In genomic region chr22:22462813-22463567, GRCh38 we compare ENCODE assay signal across 14 cellular contexts. TPM values are rescaled to one million over a fixed set of nuclear protein-coding genes. Genes with fewer than 3 reads are reported as not detected.
DNase-seq lines count a peak whose midpoint lies in the region; TF ChIP-seq lines count a peak whose summit lies in the region.
"Had no signal": no experiment of that assay in that cellular context is flagged by ENCODE, and none has a peak within 500 bp of the region (broad histone marks: within the 10 kb centered on the region; RNA-seq: fewer than 3 reads in every experiment).

No MANE protein-coding gene starts in this region.

- no peaks in the 10 kb centered on the region for H3K36me3 ChIP-seq in HEK293 (ENCODE audit: control insufficient read depth in 2 of 2, insufficient read depth in 1 of 2, low read length in 2 of 2)
- H3K36me3 ChIP-seq: neutrophil had no signal

- no peak overlapping the region for H3K4me3 ChIP-seq in HEK293 (ENCODE audit: low read depth, low read length)

- DNase-seq in NCI-H345 (lab: John Stamatoyannopoulos, UW) = peak; percentile 1
- DNase-seq in NCI-H345 treated with DMSO at 0.1 percent for 48 hours (lab: John Stamatoyannopoulos, UW; ENCODE audit: unreplicated experiment) = no peak
- peak; percentile 21 for DNase-seq in myocyte (ENCODE audit: low read depth)
- no peak for DNase-seq in midbrain (lab: John Stamatoyannopoulos, UW)
- no peak for DNase-seq in SW480 (ENCODE audit: low spot score)
- DNase-seq in glomerular visceral epithelial cell (ENCODE audit: extremely low spot score) = no peak
- DNase-seq: activated CD4-positive, CD25-positive, alpha-beta regulatory T cell; activated T-cell treated with anti-CD3 and anti-CD28 coated beads, Interleukin-2, amount 50 U/mL, for 72 hours; left cardiac atrium; NCI-H1436 treated with DMSO at 0.1 percent for 48 hours; stimulated activated naive B cell treated with anti-CD40 and anti-IgM and Interleukin-4, amounts not matched to agents 10 μg/mL and 1 μg/mL and 100 μg/mL, for 72 hours had no signal

- H3K9me3 ChIP-seq in HEK293 (ENCODE audit: control insufficient read depth, insufficient read depth, low read depth, low read length) = no peaks in the 10 kb centered on the region

- no peak overlapping the region for H3K27ac ChIP-seq in HEK293 (ENCODE audit: extremely low read depth, low read depth, low read length)
- H3K27ac ChIP-seq in VCaP = no peak overlapping the region
- H3K27ac ChIP-seq: neutrophil had no signal

- CTCF ChIA-PET in HEK293 (lab: Yijun Ruan, JAX) = interaction anchor here (0.6 to 7.0 kb wide), 54 partner anchors 8 to 661 kb away, joined by 3 to 87 read pairs (median 4); no protein-coding TSS in a partner anchor

- 0 out of 2 replicates have a peak, but pooled peaks have one; percentile 20 for TF ChIP-seq CTCF in HEK293 (tag by site-specific recombination; IDR thresholded peaks at IDR 0.05)
- 0 out of 2 replicates have a peak, but pooled peaks have one; percentile 21 for TF ChIP-seq CTCF in VCaP (conservative IDR thresholded peaks at IDR 0.05)

- POLR2A ChIA-PET in HEK293 (lab: Yijun Ruan, JAX) = interaction anchor here (0.7 kb wide), 1 partner anchor 301 kb away, joined by 3 read pairs; no protein-coding TSS in a partner anchor

- H3K4me1 ChIP-seq in HEK293 (ENCODE audit: control insufficient read depth, insufficient read depth, low read length) = no peaks in the 10 kb centered on the region

TF ChIP-seq in HEK293, 187 proteins besides CTCF, POLR2A, EP300 and RAD21:
- TF ChIP-seq ZNF580 (tag by site-specific recombination; IDR thresholded peaks at IDR 0.05) = peak; percentile 68; the same call in 1 of the 2 replicates
- no peak for TF ChIP-seq ZNF514 (tag by site-specific recombination; IDR thresholded peaks at IDR 0.05)
- peak; percentile 31 for TF ChIP-seq ZNF654 (tag by site-specific recombination; IDR thresholded peaks at IDR 0.05; ENCODE audit: low read depth)

RNA-seq across cellular contexts. Expression of gene ZNF280B, which starts 45.6 kb away (rescaled TPM):
- total RNA-seq in myocyte = 3.6 and 7.3 TPM in 2 replicates
- 1.4 TPM for polyA plus RNA-seq in myocyte (2012)

RNA-seq across cellular contexts. Expression of gene ZNF280A, which starts 57.1 kb away (rescaled TPM):
- total RNA-seq in myocyte = not detected in 2 replicates
- not detected for polyA plus RNA-seq in myocyte (2012)
- total RNA-seq: activated T-cell treated with anti-CD3 and anti-CD28 coated beads, Interleukin-2, amount 50 U/mL, for 72 hours; left cardiac atrium had no signal

Comparison
In these comparisons a context has a peak if more than half of its experiments do, and no peak if none do; other contexts are left out.
1. DNase-seq: peak in NCI-H345 (single experiment) and myocyte (single experiment); none in NCI-H345 treated with DMSO at 0.1 percent for 48 hours (single experiment), midbrain (single experiment), SW480 (single experiment) and glomerular visceral epithelial cell (single experiment).